In the genomic region with DNA sequence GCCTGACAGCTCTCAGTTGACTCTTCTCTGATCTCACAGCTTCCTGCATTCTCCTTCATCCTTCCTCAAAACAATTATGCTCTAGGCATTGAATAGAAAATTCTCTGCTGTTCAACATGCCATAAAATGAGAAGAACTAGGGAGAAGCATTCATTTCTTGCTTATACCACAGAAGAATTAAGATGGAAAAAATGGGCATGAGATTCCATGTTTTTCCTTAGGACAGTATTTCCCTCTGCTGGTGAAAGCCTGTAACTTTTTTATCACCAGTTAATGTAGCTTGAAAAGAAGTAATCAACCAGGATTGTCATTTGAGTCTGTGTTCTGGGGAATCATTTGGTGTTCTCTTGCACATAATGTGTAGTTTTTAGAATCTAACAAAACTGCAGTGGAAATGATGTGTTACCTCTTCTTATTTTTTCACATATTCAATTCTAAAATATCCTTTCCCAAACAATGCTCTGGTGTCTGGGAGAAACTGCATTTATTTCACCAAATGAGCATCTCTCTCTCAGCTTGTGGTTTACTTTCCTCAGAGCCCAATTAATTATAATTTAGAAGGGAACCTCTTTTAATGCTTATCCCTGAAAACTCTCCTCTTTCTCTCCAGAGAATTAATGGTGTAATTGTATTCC, we compare ENCODE assay signal across 8 cellular contexts.
DNase-seq lines count a peak whose midpoint lies in the region; FAIRE-seq and TF ChIP-seq lines count a peak whose summit lies in the region.

No MANE protein-coding gene starts in this region.

- no peaks in the 10 kb centered on the region for H3K27me3 ChIP-seq in kidney epithelial cell (ENCODE audit: control insufficient read depth, insufficient read depth, low read length)

- no peak overlapping the region for H3K4me3 ChIP-seq in astrocyte of the cerebellum (ENCODE audit: low read depth, low read length)
- H3K4me3 ChIP-seq in kidney epithelial cell (ENCODE audit: low read depth, low read length): no peak overlapping the region

- peak; percentile 11 for DNase-seq in AG08396 (ENCODE audit: low spot score)
- DNase-seq in HTR-8/SVneo (ENCODE audit: insufficient read length, low spot score): no peak
- DNase-seq in astrocyte of the cerebellum (ENCODE audit: low read depth): peak; percentile 70
- no peak for DNase-seq in kidney epithelial cell (ENCODE audit: low read depth)
- no peak for DNase-seq in activated T-cell treated with anti-CD3 and anti-CD28 coated beads, Interleukin-2, amount 50 U/mL, for 1 hour
- no peak for DNase-seq in cerebellar nuclear complex (lab: John Stamatoyannopoulos, UW)
- DNase-seq in NCI-H345 (lab: John Stamatoyannopoulos, UW): no peak
- DNase-seq in stimulated activated CD4-positive, alpha-beta T cell treated with anti-CD3 and anti-CD28 coated beads, Interleukin-4, amount 100 ng/mL, for 1 hour: no peak

- TF ChIP-seq CTCF in astrocyte of the cerebellum (IDR thresholded peaks at IDR 0.05; ENCODE audit: low read depth, low read length, missing control alignments) (peak; percentile 56), kidney epithelial cell (IDR thresholded peaks at IDR 0.05; ENCODE audit: insufficient read depth, low read length, poor library complexity, severe bottlenecking) (peak; percentile 59)

- FAIRE-seq in HTR-8/SVneo (lab: Jason Lieb, UNC): peak; percentile 71

- in situ Hi-C loops in astrocyte of the cerebellum (cut with HindIII; ENCODE audit: low sequenced_read_pairs): no loop called here

- no peaks in the 10 kb centered on the region for H3K36me3 ChIP-seq in kidney epithelial cell (ENCODE audit: control insufficient read depth, insufficient read depth, low read length)

Comparison
In these comparisons a context has a peak if more than half of its experiments do, and no peak if none do; other contexts are left out.
1. DNase-seq: peak in AG08396 (single experiment) and astrocyte of the cerebellum (single experiment); none in HTR-8/SVneo (single experiment), kidney epithelial cell (single experiment), activated T-cell treated with anti-CD3 and anti-CD28 coated beads, Interleukin-2, amount 50 U/mL, for 1 hour (single experiment), cerebellar nuclear complex (0 of 2), NCI-H345 (single experiment) and stimulated activated CD4-positive, alpha-beta T cell treated with anti-CD3 and anti-CD28 coated beads, Interleukin-4, amount 100 ng/mL, for 1 hour (single experiment).